Comparison of ENCODE assay signal across 1 cellular context in the genomic region with DNA sequence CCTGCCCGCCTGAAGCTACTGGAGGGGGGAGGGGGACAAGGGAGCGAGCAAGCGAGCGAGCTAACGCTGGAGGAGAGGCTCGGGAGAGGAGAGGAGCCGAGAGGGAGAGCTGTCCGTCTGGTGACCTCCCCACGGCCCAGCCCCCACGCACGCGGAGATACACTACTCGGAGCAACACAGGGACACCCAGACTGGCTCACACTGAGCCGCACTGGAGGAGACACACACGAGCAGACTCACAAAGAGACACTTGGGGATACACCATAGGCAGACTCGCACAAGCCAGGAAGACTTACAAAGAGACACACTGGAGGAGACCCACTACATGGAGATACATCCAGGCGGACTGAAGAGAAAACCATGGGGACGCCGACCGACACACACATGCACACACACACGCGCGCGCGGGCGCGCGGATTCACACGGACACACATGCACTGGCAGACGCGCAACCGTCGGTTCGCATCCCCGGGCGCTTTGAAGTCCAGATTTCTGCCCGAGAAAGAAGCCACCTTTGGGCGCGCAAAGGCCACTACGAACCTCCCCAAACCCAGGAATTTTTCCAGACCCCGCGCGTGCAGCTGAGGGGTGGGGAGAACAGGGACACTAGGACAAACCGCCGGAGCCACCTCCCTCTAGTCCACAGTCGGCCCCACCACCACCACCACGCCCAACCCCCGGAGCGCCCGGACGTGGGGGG.
A peak's percentile ranks its signal among the peaks of the same experiment; 100 is the strongest.
TF ChIP-seq lines count a peak whose summit lies in the region.

No MANE protein-coding gene starts in this region.

TF ChIP-seq in neural cell, 6 proteins besides CTCF, POLR2A, EP300 and RAD21 (continued from another document):
- TF ChIP-seq, protein P1, sequence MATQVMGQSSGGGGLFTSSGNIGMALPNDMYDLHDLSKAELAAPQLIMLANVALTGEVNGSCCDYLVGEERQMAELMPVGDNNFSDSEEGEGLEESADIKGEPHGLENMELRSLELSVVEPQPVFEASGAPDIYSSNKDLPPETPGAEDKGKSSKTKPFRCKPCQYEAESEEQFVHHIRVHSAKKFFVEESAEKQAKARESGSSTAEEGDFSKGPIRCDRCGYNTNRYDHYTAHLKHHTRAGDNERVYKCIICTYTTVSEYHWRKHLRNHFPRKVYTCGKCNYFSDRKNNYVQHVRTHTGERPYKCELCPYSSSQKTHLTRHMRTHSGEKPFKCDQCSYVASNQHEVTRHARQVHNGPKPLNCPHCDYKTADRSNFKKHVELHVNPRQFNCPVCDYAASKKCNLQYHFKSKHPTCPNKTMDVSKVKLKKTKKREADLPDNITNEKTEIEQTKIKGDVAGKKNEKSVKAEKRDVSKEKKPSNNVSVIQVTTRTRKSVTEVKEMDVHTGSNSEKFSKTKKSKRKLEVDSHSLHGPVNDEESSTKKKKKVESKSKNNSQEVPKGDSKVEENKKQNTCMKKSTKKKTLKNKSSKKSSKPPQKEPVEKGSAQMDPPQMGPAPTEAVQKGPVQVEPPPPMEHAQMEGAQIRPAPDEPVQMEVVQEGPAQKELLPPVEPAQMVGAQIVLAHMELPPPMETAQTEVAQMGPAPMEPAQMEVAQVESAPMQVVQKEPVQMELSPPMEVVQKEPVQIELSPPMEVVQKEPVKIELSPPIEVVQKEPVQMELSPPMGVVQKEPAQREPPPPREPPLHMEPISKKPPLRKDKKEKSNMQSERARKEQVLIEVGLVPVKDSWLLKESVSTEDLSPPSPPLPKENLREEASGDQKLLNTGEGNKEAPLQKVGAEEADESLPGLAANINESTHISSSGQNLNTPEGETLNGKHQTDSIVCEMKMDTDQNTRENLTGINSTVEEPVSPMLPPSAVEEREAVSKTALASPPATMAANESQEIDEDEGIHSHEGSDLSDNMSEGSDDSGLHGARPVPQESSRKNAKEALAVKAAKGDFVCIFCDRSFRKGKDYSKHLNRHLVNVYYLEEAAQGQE (IDR thresholded peaks at IDR 0.05; ENCODE audit: borderline replicate concordance) = peak; percentile 31
